ENCODE assay signal across 17 cellular contexts in the genomic region with DNA sequence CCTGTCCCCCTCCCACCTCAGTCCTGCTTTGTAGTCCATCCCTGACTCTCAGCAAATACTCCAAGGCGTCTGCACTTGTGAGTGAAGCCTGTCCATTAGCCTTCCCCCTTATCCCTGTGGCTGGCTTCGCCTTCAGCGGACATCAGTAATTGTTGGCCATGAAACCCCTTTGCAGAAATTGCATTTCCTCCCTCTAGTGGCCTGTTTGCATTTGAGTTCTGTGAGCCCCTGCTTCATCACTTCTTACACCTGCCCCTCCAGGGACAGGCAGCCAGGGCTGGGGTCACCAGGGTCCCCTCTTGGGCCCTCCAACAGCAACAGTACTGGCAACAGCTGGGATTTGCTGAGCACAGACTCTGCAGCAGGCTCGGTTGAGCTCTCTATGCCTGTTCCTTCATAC. TPM values are rescaled to one million over a fixed set of nuclear protein-coding genes. Genes with fewer than 3 reads are reported as not detected.
DNase-seq lines count a peak whose midpoint lies in the region; ATAC-seq and TF ChIP-seq lines count a peak whose summit lies in the region.
"Had no signal": no experiment of that assay in that cellular context is flagged by ENCODE, and none has a peak within 500 bp of the region (broad histone marks: within the 10 kb centered on the region; RNA-seq: fewer than 3 reads in every experiment).

No MANE protein-coding gene starts in this region.

- no peak for TF ChIP-seq POLR2A in upper lobe of left lung (IDR thresholded peaks at IDR 0.05)

- no peak for DNase-seq in BJ (ENCODE audit: low read depth)
- DNase-seq in LNCaP clone FGC (ENCODE audit: low read depth): no peak
- DNase-seq in coronary artery (ENCODE audit: low spot score): peak; percentile 49
- DNase-seq in neural progenitor cell (ENCODE audit: low spot score): peak; percentile 43
- DNase-seq in upper lobe of left lung: no peak
- DNase-seq in stimulated activated CD4-positive, alpha-beta T cell treated with anti-CD3 and anti-CD28 coated beads, Interleukin-4, amount 100 ng/mL, for 1 hour: no peak
- DNase-seq: activated CD4-positive, alpha-beta T cell treated with anti-CD3 and anti-CD28 coated beads, Interleukin-2, amount 10 ng/mL, durations not matched to agents 24 days and 14 days; CD4-positive, CD25-positive, alpha-beta regulatory T cell; naive B cell; NCI-H187; NCI-H748 treated with DMSO at 0.1 percent for 48 hours; SW 1271 had no signal

- H4K20me1 ChIP-seq in neural progenitor cell (ENCODE audit: low read depth): no peaks in the 10 kb centered on the region

- 90 to 95% methylated on average over 4 of the region's 4 CpGs for WGBS in upper lobe of left lung, 2 donors

- no peak overlapping the region for H3K27ac Mint-ChIP-seq in neural progenitor cell
- H3K27ac Mint-ChIP-seq: activated CD4-positive, alpha-beta T cell treated with anti-CD3 and anti-CD28 coated beads, Interleukin-2, amount 10 ng/mL, durations not matched to agents 24 days and 14 days; activated T-helper 2 cell treated with anti-CD3 and anti-CD28 coated beads, Interferon-gamma antibody, Interleukin-2, Interleukin-4, amounts not matched to agents 10 μg/mL and 5 μg/mL and 100 μg/mL, durations not matched to agents 14 hours and 24 hours and 36 hours; CD4-positive, CD25-positive, alpha-beta regulatory T cell; IgD-negative memory B cell had no signal

- POLR2A ChIA-PET in BJ (lab: Charles Lee): no interaction called here

- no peak overlapping the region for H3K4me2 ChIP-seq in neural progenitor cell

- no peaks in the 10 kb centered on the region for H3K36me3 Mint-ChIP-seq in neural progenitor cell
- H3K36me3 Mint-ChIP-seq: CD4-positive, CD25-positive, alpha-beta regulatory T cell had no signal

- no peak overlapping the region for H2AFZ ChIP-seq in neural progenitor cell (replicated peaks)

- H3K4me1 ChIP-seq in neural progenitor cell: no peaks in the 10 kb centered on the region
- H3K4me1 ChIP-seq in upper lobe of left lung: peaks cover 0 to 7% (median 6%) of the 10 kb centered on the region in 4 donors

- H3K36me3 ChIP-seq in BJ (ENCODE audit: control insufficient read depth, insufficient read depth, low read length) (no peaks in the 10 kb centered on the region; the same call in 1 of the 2 replicates), neural progenitor cell (no peaks in the 10 kb centered on the region), upper lobe of left lung (no peaks in the 10 kb centered on the region)

- ATAC-seq in GM21723 (IDR thresholded peaks at IDR 0.05; ENCODE audit: unreplicated experiment): no peak
- ATAC-seq in upper lobe of left lung (ENCODE audit: low FRiP score in 2 of 2): no peak
- ATAC-seq in GM21737 (IDR thresholded peaks at IDR 0.05; ENCODE audit: unreplicated experiment): no peak

- H3K27me3 Mint-ChIP-seq in neural progenitor cell (ENCODE audit: insufficient read depth, low read depth): peaks cover 11% of the 10 kb centered on the region

- H3K27me3 ChIP-seq in BJ (ENCODE audit: control insufficient read depth, insufficient read depth, low read length) (no peaks in the 10 kb centered on the region), neural progenitor cell (no peaks in the 10 kb centered on the region), upper lobe of left lung (no peaks in the 10 kb centered on the region)

- TF ChIP-seq CTCF in BJ (IDR thresholded peaks at IDR 0.05; ENCODE audit: insufficient read depth, low read depth, low read length): peak; percentile 43
- TF ChIP-seq CTCF in LNCaP clone FGC (IDR thresholded peaks at IDR 0.05; ENCODE audit: control insufficient read depth, extremely low read depth, insufficient read depth): peak; percentile 26
- no peak for TF ChIP-seq CTCF in coronary artery (IDR thresholded peaks at IDR 0.05)
- TF ChIP-seq CTCF in neural progenitor cell (IDR thresholded peaks at IDR 0.05): peak; percentile 50
- no peak for TF ChIP-seq CTCF in upper lobe of left lung (IDR thresholded peaks at IDR 0.05)

- no peak for TF ChIP-seq EP300 in upper lobe of left lung (IDR thresholded peaks at IDR 0.05)

- no peak overlapping the region for H3K4me3 ChIP-seq in BJ (ENCODE audit: low read depth, low read length)
- H3K4me3 ChIP-seq in LNCaP clone FGC (ENCODE audit: low read depth, low read length): no peak overlapping the region
- no peak overlapping the region for H3K4me3 ChIP-seq in coronary artery
- H3K4me3 ChIP-seq in neural progenitor cell: no peak overlapping the region
- H3K4me3 ChIP-seq in upper lobe of left lung: no peak overlapping the region

- no peaks in the 10 kb centered on the region for H3K9me3 ChIP-seq in neural progenitor cell (ENCODE audit: low read depth)
- H3K9me3 ChIP-seq in upper lobe of left lung: no peaks in the 10 kb centered on the region

- CTCF ChIA-PET in BJ (lab: Yijun Ruan, JAX): interaction anchor here (0.9 to 1.4 kb wide), 3 partner anchors 8 to 285 kb away, joined by 3 to 7 read pairs (median 3); no protein-coding TSS in a partner anchor

- H3K9me3 Mint-ChIP-seq in neural progenitor cell: peaks cover 4% of the 10 kb centered on the region
- H3K9me3 Mint-ChIP-seq: activated CD4-positive, alpha-beta T cell treated with anti-CD3 and anti-CD28 coated beads, Interleukin-2, amount 10 ng/mL, durations not matched to agents 24 days and 14 days; activated T-helper 2 cell treated with anti-CD3 and anti-CD28 coated beads, Interferon-gamma antibody, Interleukin-2, Interleukin-4, amounts not matched to agents 10 μg/mL and 5 μg/mL and 100 μg/mL, durations not matched to agents 14 hours and 24 hours and 36 hours; IgD-negative memory B cell had no signal

- H3K27ac ChIP-seq in coronary artery (no peak overlapping the region), neural progenitor cell (no peak overlapping the region), upper lobe of left lung (no peak overlapping the region)
- H3K27ac ChIP-seq: epithelial cell of prostate had no signal

- no peaks in the 10 kb centered on the region for H3K79me2 ChIP-seq in neural progenitor cell (ENCODE audit: low read depth)

- H3K4me3 Mint-ChIP-seq in neural progenitor cell: no peak overlapping the region
- H3K4me3 Mint-ChIP-seq: activated CD4-positive, alpha-beta T cell treated with anti-CD3 and anti-CD28 coated beads, Interleukin-2, amount 10 ng/mL, durations not matched to agents 24 days and 14 days; CD4-positive, CD25-positive, alpha-beta regulatory T cell; IgD-negative memory B cell had no signal

- H3K9ac ChIP-seq in neural progenitor cell: no peak overlapping the region

- no peaks in the 10 kb centered on the region for H3F3A ChIP-seq in neural progenitor cell (ENCODE audit: low read depth)

- peaks cover 4% of the 10 kb centered on the region for H3K4me1 Mint-ChIP-seq in neural progenitor cell
- H3K4me1 Mint-ChIP-seq: activated CD4-positive, alpha-beta T cell treated with anti-CD3 and anti-CD28 coated beads, Interleukin-2, amount 10 ng/mL, durations not matched to agents 24 days and 14 days; CD4-positive, CD25-positive, alpha-beta regulatory T cell; IgD-negative memory B cell; naive B cell had no signal

RNA-seq across cellular contexts. Expression of a gene that starts 9.0 kb away (rescaled TPM):
- 10.2 and 16.9 TPM in 2 replicates for polyA plus RNA-seq in BJ (2011; rRNA removed)
- 19.0 and 19.6 TPM in 2 replicates for polyA minus RNA-seq in BJ (2011; rRNA and poly(A)+ RNA removed)
- total RNA-seq in neural progenitor cell (ENCODE audit: low replicate concordance) (0.43 TPM in 1 of 2 replicates, not detected in the other), upper lobe of left lung (10 to 100 TPM; 15.0 to 47.1 (median 31.2) TPM)

RNA-seq across cellular contexts. Expression of a gene that starts 30.5 kb away (rescaled TPM):
- 1.1 TPM in 2 replicates for polyA plus RNA-seq in BJ (2011; rRNA removed)
- polyA minus RNA-seq in BJ (2011; rRNA and poly(A)+ RNA removed): 0.33 and 1.4 TPM in 2 replicates
- total RNA-seq in neural progenitor cell (ENCODE audit: low replicate concordance) (0.74 and 0.80 TPM in 2 replicates), upper lobe of left lung (10 to 100 TPM in 5 of 6 donors, 1 to 10 TPM in 1; 3.6 to 41.5 (median 14.1) TPM)
- total RNA-seq: activated CD4-positive, alpha-beta T cell treated with anti-CD3 and anti-CD28 coated beads, Interleukin-2, amount 10 ng/mL, durations not matched to agents 24 days and 14 days; activated T-helper 2 cell treated with anti-CD3 and anti-CD28 coated beads, Interferon-gamma antibody, Interleukin-2, Interleukin-4, amounts not matched to agents 10 μg/mL and 5 μg/mL and 100 μg/mL, durations not matched to agents 14 hours and 24 hours and 36 hours; CD4-positive, CD25-positive, alpha-beta regulatory T cell had no signal
- polyA plus RNA-seq: CD4-positive, CD25-positive, alpha-beta regulatory T cell; IgD-negative memory B cell had no signal

Comparison
In these comparisons a context has a peak if more than half of its experiments do, and no peak if none do; other contexts are left out.
1. DNase-seq: peak in coronary artery (single experiment) and neural progenitor cell (single experiment); none in BJ (single experiment), LNCaP clone FGC (single experiment), upper lobe of left lung (0 of 2) and stimulated activated CD4-positive, alpha-beta T cell treated with anti-CD3 and anti-CD28 coated beads, Interleukin-4, amount 100 ng/mL, for 1 hour (single experiment).
2. CTCF ChIP-seq: peak in BJ (single experiment), LNCaP clone FGC (single experiment) and neural progenitor cell (single experiment); none in coronary artery (single experiment) and upper lobe of left lung (0 of 6).
3. RNA of a gene that starts 9.0 kb away (total RNA-seq): 15.0 to 47.1 TPM in upper lobe of left lung; 0.43 TPM in neural progenitor cell; every median in the first group is over 10 times any median in the second.